ENCODE assay signal across 34 cellular contexts in the genomic region with DNA sequence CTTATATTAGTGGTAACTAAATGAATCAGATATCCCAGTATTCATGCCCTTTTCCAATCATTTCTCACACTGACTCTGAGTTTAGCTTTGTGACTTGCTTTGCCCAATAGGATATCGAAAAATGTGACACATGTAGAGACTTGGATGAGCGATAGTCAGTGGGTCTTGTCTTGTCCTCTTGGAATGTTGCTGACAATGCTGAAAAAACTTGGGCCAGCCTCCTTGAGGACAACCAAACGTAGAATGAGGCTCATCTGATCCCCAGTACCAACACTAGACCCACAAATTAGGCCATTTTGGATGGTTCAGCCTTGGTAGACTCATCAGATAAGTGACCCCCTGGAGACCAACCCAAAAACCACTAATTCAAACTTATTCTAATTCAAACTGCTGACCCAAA.
DNase-seq lines count a peak whose midpoint lies in the region; ATAC-seq, FAIRE-seq and TF ChIP-seq lines count a peak whose summit lies in the region.
"Had no signal": no experiment of that assay in that cellular context is flagged by ENCODE, and none has a peak within 500 bp of the region (broad histone marks: within the 10 kb centered on the region; RNA-seq: fewer than 3 reads in every experiment).

No MANE protein-coding gene starts in this region.

- TF ChIP-seq CTCF in HepG2 (CRISPR knock-in tag; IDR thresholded peaks at IDR 0.05), result no peak
- TF ChIP-seq CTCF in right lobe of liver (IDR thresholded peaks at IDR 0.05), result no peak
- no peak for TF ChIP-seq CTCF in A549 (IDR thresholded peaks at IDR 0.05)
- TF ChIP-seq CTCF in GM12878 (IDR thresholded peaks at IDR 0.05 in 2 of 3, conservative IDR thresholded peaks at IDR 0.05 in 1 of 3; ENCODE audit: control insufficient read depth in 2 of 3, extremely low read depth in 1 of 3, insufficient read depth in 1 of 3, low read depth in 3 of 3, low read length in 3 of 3), result no peak
- TF ChIP-seq CTCF in K562 (IDR thresholded peaks at IDR 0.05 in 2 of 3, conservative IDR thresholded peaks at IDR 0.05 in 1 of 3; ENCODE audit: insufficient read depth in 2 of 3, low read depth in 1 of 3, low read length in 3 of 3), result no peak
- TF ChIP-seq CTCF in OCI-LY7 (conservative IDR thresholded peaks at IDR 0.05; ENCODE audit: low read length), result no peak
- no peak for TF ChIP-seq CTCF in gastroesophageal sphincter (IDR thresholded peaks at IDR 0.05)

- H2AFZ ChIP-seq in HepG2 (ENCODE audit: low read length) (no peak overlapping the region), GM12878 (ENCODE audit: control insufficient read depth, low read depth, low read length) (no peak overlapping the region), K562 (ENCODE audit: low read depth, low read length) (no peak overlapping the region), OCI-LY7 (ENCODE audit: low read length) (no peak overlapping the region)

- H3K9ac ChIP-seq in HepG2 (ENCODE audit: insufficient read depth, low read depth, low read length), result no peak overlapping the region
- no peak overlapping the region for H3K9ac ChIP-seq in GM12878 (ENCODE audit: control insufficient read depth, insufficient read depth, low read length)
- no peak overlapping the region for H3K9ac ChIP-seq in K562 (ENCODE audit: insufficient read depth in 1 of 2, low read depth in 2 of 2, low read length in 2 of 2)
- H3K9ac ChIP-seq: BLaER1; BLaER1 treated with 17β-estradiol and CSF1 and Interleukin-3, amounts not matched to agents 10 nM and 100 nM had no signal

- H3K4me1 ChIP-seq in HepG2 (ENCODE audit: insufficient read depth, low read length), result no peaks in the 10 kb centered on the region
- no peaks in the 10 kb centered on the region for H3K4me1 ChIP-seq in right lobe of liver
- H3K4me1 ChIP-seq in A549, result 0 out of 3 replicates have a peak, but pooled peaks cover 3% of the 10 kb centered on the region
- no peaks in the 10 kb centered on the region for H3K4me1 ChIP-seq in GM12878 (ENCODE audit: control insufficient read depth, insufficient read depth, low read length)
- H3K4me1 ChIP-seq in K562 (replicated peaks in 1 of 2; ENCODE audit: control insufficient read depth in 2 of 2, insufficient read depth in 2 of 2, low read length in 2 of 2), result no peaks in the 10 kb centered on the region
- no peaks in the 10 kb centered on the region for H3K4me1 ChIP-seq in OCI-LY7 (ENCODE audit: insufficient read depth, low read length, poor library complexity, severe bottlenecking)
- no peaks in the 10 kb centered on the region for H3K4me1 ChIP-seq in gastroesophageal sphincter
- H3K4me1 ChIP-seq: BE2C; BLaER1; BLaER1 treated with 17β-estradiol and CSF1 and Interleukin-3, amounts not matched to agents 10 nM and 100 nM; Caco-2 had no signal

- no peak for ATAC-seq in HepG2
- ATAC-seq in right lobe of liver, result no peak
- ATAC-seq in A549, result no peak
- no peak; the same call in 2 of the 3 replicates for ATAC-seq in GM12878
- no peak for ATAC-seq in K562
- no peak for ATAC-seq in gastroesophageal sphincter
- ATAC-seq: CD8-positive, alpha-beta T cell had no signal

- H3K4me2 ChIP-seq in HepG2 (ENCODE audit: low read depth, low read length), result no peak overlapping the region
- H3K4me2 ChIP-seq in A549, result no peak overlapping the region
- no peak overlapping the region for H3K4me2 ChIP-seq in GM12878 (ENCODE audit: control insufficient read depth, insufficient read depth)
- no peak overlapping the region for H3K4me2 ChIP-seq in K562 (ENCODE audit: insufficient read depth, low read length)
- no peak overlapping the region for H3K4me2 ChIP-seq in OCI-LY7 (ENCODE audit: low read length)
- H3K4me2 ChIP-seq: BLaER1; BLaER1 treated with 17β-estradiol and CSF1 and Interleukin-3, amounts not matched to agents 10 nM and 100 nM had no signal

- POLR2A ChIA-PET in HepG2 (lab: Yijun Ruan, JAX), result no interaction called here
- POLR2A ChIA-PET in A549 (lab: Yijun Ruan, JAX), result no interaction called here
- POLR2A ChIA-PET in GM12878 (lab: Charles Lee), result interaction anchor here (0.6 kb wide), 1 partner anchor 238 kb away, joined by 4 read pairs; no protein-coding TSS in a partner anchor
- POLR2A ChIA-PET in K562 (lab: Yijun Ruan, JAX), result no interaction called here
- POLR2A ChIA-PET in OCI-LY7 (lab: Charles Lee), result no interaction called here

- in situ Hi-C loops in HepG2 (cut with HindIII; ENCODE audit: extremely low pct_ligation_motif_present, low pct_unique_long_range_greater_than_20kb), result no loop called here
- in situ Hi-C loops in GM12878 (cut with MboI), result no loop called here
- in situ Hi-C loops in K562 (cut with MboI), result no loop called here

- CTCF ChIA-PET in HepG2 (lab: Yijun Ruan, JAX; ENCODE audit: low intra/inter-chr PET ratio, low total read pairs), result no interaction called here
- CTCF ChIA-PET in A549 (lab: Yijun Ruan, JAX), result no interaction called here
- CTCF ChIA-PET in GM12878 (lab: Yijun Ruan, JAX), result interaction anchor here (0.9 to 1.2 kb wide), 5 partner anchors 16 to 268 kb away, joined by 3 to 5 read pairs (median 4); no protein-coding TSS in a partner anchor
- CTCF ChIA-PET in K562 (lab: Yijun Ruan, JAX; ENCODE audit: low intra/inter-chr PET ratio), result no interaction called here
- CTCF ChIA-PET in OCI-LY7 (lab: Charles Lee; ENCODE audit: unreplicated experiment), result no interaction called here

- RAD21 ChIA-PET in GM12878 (lab: Charles Lee; ENCODE audit: unreplicated experiment), result interaction anchor here (0.7 to 1.1 kb wide), 2 partner anchors 10 to 38 kb away, joined by 3 read pairs; no protein-coding TSS in a partner anchor

- no peaks in the 10 kb centered on the region for H3K9me2 ChIP-seq in OCI-LY7 (ENCODE audit: insufficient read depth, low read length)

- H3K79me2 ChIP-seq in HepG2 (ENCODE audit: insufficient read depth, low read length), result no peaks in the 10 kb centered on the region
- H3K79me2 ChIP-seq in GM12878 (ENCODE audit: control insufficient read depth, insufficient read depth, low read length), result no peaks in the 10 kb centered on the region
- no peaks in the 10 kb centered on the region for H3K79me2 ChIP-seq in K562 (ENCODE audit: control insufficient read depth, insufficient read depth, low read length)
- H3K79me2 ChIP-seq in OCI-LY7 (ENCODE audit: insufficient read depth, low read depth, low read length), result no peaks in the 10 kb centered on the region

- H4K20me1 ChIP-seq in HepG2 (ENCODE audit: insufficient read depth, low read length) (no peaks in the 10 kb centered on the region), GM12878 (ENCODE audit: control insufficient read depth, insufficient read depth) (no peaks in the 10 kb centered on the region), K562 (replicated peaks; ENCODE audit: control insufficient read depth, insufficient read depth, low read length) (no peaks in the 10 kb centered on the region), OCI-LY7 (ENCODE audit: insufficient read depth, low read length) (no peaks in the 10 kb centered on the region)
- H4K20me1 ChIP-seq: BLaER1; BLaER1 treated with 17β-estradiol and CSF1 and Interleukin-3, amounts not matched to agents 10 nM and 100 nM had no signal

- H3K4me3 ChIP-seq in HepG2 (replicated peaks in 1 of 3; ENCODE audit: insufficient read depth in 1 of 3, low read depth in 2 of 3, low read length in 3 of 3) (no peak overlapping the region), right lobe of liver (no peak overlapping the region), A549 (no peak overlapping the region), GM12878 (no peak overlapping the region), K562 (no peak overlapping the region), OCI-LY7 (ENCODE audit: low read depth, low read length, poor library complexity, severe bottlenecking) (no peak overlapping the region), gastroesophageal sphincter (no peak overlapping the region)
- H3K4me3 ChIP-seq: BLaER1; BLaER1 treated with 17β-estradiol and CSF1 and Interleukin-3, amounts not matched to agents 10 nM and 100 nM had no signal

- no TSS peak for BruUV-seq in HepG2 (replicated peaks; lab: Mats Ljungman, UMichigan)
- BruUV-seq in GM12878 (replicated peaks; lab: Mats Ljungman, UMichigan), result no TSS peak
- BruUV-seq in K562 (replicated peaks; lab: Mats Ljungman, UMichigan), result no TSS peak
- no TSS peak for BruUV-seq in OCI-LY7 (replicated peaks; lab: Mats Ljungman, UMichigan)

- no peak for TF ChIP-seq EP300 in HepG2 (IDR thresholded peaks at IDR 0.05; ENCODE audit: low read depth in 2 of 2, low read length in 2 of 2)
- no peak for TF ChIP-seq EP300 in HepG2 (CRISPR knock-in tag; IDR thresholded peaks at IDR 0.05; ENCODE audit: borderline replicate concordance)
- TF ChIP-seq EP300 in A549 (IDR thresholded peaks at IDR 0.05), result no peak
- no peak for TF ChIP-seq EP300 in GM12878 (IDR thresholded peaks at IDR 0.05; ENCODE audit: borderline replicate concordance in 1 of 2, control insufficient read depth in 1 of 2, low read depth in 2 of 2, low read length in 2 of 2)
- no peak for TF ChIP-seq EP300 in K562 (IDR thresholded peaks at IDR 0.05; ENCODE audit: low read length)
- TF ChIP-seq EP300 in gastroesophageal sphincter (IDR thresholded peaks at IDR 0.05), result no peak

- FAIRE-seq in HepG2 (lab: Jason Lieb, UNC), result no peak
- FAIRE-seq in A549 (lab: Jason Lieb, UNC), result no peak
- FAIRE-seq in GM12878 (lab: Jason Lieb, UNC), result no peak
- no peak for FAIRE-seq in K562 (lab: Jason Lieb, UNC)
- FAIRE-seq: A204.1, D721Med had no signal

- H3K9me3 ChIP-seq in HepG2 (ENCODE audit: low read length) (no peaks in the 10 kb centered on the region), right lobe of liver (no peaks in the 10 kb centered on the region), A549 (no peaks in the 10 kb centered on the region), GM12878 (replicated peaks; ENCODE audit: control insufficient read depth, insufficient read depth, low read length) (no peaks in the 10 kb centered on the region; the same call in 2 of the 3 replicates), K562 (replicated peaks; ENCODE audit: control insufficient read depth, insufficient read depth, low read depth, low read length) (no peaks in the 10 kb centered on the region), OCI-LY7 (ENCODE audit: low read length) (no peaks in the 10 kb centered on the region), gastroesophageal sphincter (no peaks in the 10 kb centered on the region)
- H3K9me3 ChIP-seq: BE2C; BLaER1; BLaER1 treated with 17β-estradiol and CSF1 and Interleukin-3, amounts not matched to agents 10 nM and 100 nM; Caco-2 had no signal

- no peak for TF ChIP-seq RAD21 in HepG2 (CRISPR knock-in tag; IDR thresholded peaks at IDR 0.05)
- no peak for TF ChIP-seq RAD21 in A549 (conservative IDR thresholded peaks at IDR 0.05 in 1 of 2, IDR thresholded peaks at IDR 0.05 in 1 of 2)
- no peak for TF ChIP-seq RAD21 in GM12878 (IDR thresholded peaks at IDR 0.05; ENCODE audit: insufficient read depth, low read depth, low read length)
- no peak for TF ChIP-seq RAD21 in K562 (CRISPR knock-in tag; conservative IDR thresholded peaks at IDR 0.05 in 1 of 2, IDR thresholded peaks at IDR 0.05 in 1 of 2)

- intact Hi-C loops in HepG2 (cut with micrococcal nuclease; ENCODE audit: unreplicated experiment) (no loop called here), right lobe of liver (cut with DNase I) (no loop called here), GM12878 (cut with micrococcal nuclease; ENCODE audit: unreplicated experiment) (loop anchor here (2.0 kb wide), 2 partner anchors 38 to 94 kb away; no protein-coding TSS in a partner anchor), K562 (cut with micrococcal nuclease) (no loop called here), OCI-LY7 (cut with micrococcal nuclease; ENCODE audit: unreplicated experiment) (no loop called here)

- no peak for TF ChIP-seq POLR2A in HepG2 (IDR thresholded peaks at IDR 0.05; ENCODE audit: insufficient read depth in 1 of 2, low read depth in 2 of 2, low read length in 2 of 2)
- TF ChIP-seq POLR2A in right lobe of liver (IDR thresholded peaks at IDR 0.05), result no peak
- no peak for TF ChIP-seq POLR2A in A549 (IDR thresholded peaks at IDR 0.05; ENCODE audit: low read length)
- no peak for TF ChIP-seq POLR2A in GM12878 (IDR thresholded peaks at IDR 0.05; ENCODE audit: low read depth, low read length)
- no peak for TF ChIP-seq POLR2A in K562 (conservative IDR thresholded peaks at IDR 0.05)
- no peak for TF ChIP-seq POLR2A in gastroesophageal sphincter (IDR thresholded peaks at IDR 0.05)

- SMC1A ChIA-PET in GM12878 (lab: Charles Lee; ENCODE audit: uncharacterized antibody, unreplicated experiment), result interaction anchor here (0.9 to 1.5 kb wide), 2 partner anchors 26 to 32 kb away, joined by 3 to 4 read pairs; no protein-coding TSS in a partner anchor

- H3K36me3 ChIP-seq in HepG2 (replicated peaks in 1 of 2; ENCODE audit: control insufficient read depth in 1 of 2, insufficient read depth in 2 of 2, low read length in 2 of 2), result no peaks in the 10 kb centered on the region
- H3K36me3 ChIP-seq in right lobe of liver, result no peaks in the 10 kb centered on the region
- no peaks in the 10 kb centered on the region for H3K36me3 ChIP-seq in GM12878 (ENCODE audit: control insufficient read depth in 2 of 2, insufficient read depth in 2 of 2, low read length in 1 of 2)
- no peaks in the 10 kb centered on the region for H3K36me3 ChIP-seq in K562 (ENCODE audit: control insufficient read depth, insufficient read depth, low read length)
- H3K36me3 ChIP-seq in OCI-LY7 (ENCODE audit: insufficient read depth, low read length), result no peaks in the 10 kb centered on the region
- H3K36me3 ChIP-seq in gastroesophageal sphincter, result no peaks in the 10 kb centered on the region
- H3K36me3 ChIP-seq: BE2C; BLaER1; BLaER1 treated with 17β-estradiol and CSF1 and Interleukin-3, amounts not matched to agents 10 nM and 100 nM had no signal

- H3K9me1 ChIP-seq in K562 (ENCODE audit: control insufficient read depth, insufficient read depth, low read length), result no peaks in the 10 kb centered on the region

- 19% methylated on average over 2 of the region's 3 CpGs for WGBS in HepG2 (ENCODE audit: low lambda C conversion rate)
- WGBS in right lobe of liver (ENCODE audit: insufficient coverage, low coverage, low lambda C conversion rate, missing lambda C conversion rate), result 81% methylated on average over 3 of the region's 3 CpGs
- 52% methylated on average over 3 of the region's 3 CpGs for WGBS in A549 (ENCODE audit: missing lambda C conversion rate)
- WGBS in GM12878 (ENCODE audit: insufficient coverage, insufficient replicate concordance, low lambda C conversion rate, missing lambda C conversion rate), result 27% methylated on average over 3 of the region's 3 CpGs
- WGBS in K562 (ENCODE audit: insufficient coverage, low coverage, missing lambda C conversion rate), result 0% methylated on average over 3 of the region's 3 CpGs
- 80 to 82% methylated on average over 3 of the region's 3 CpGs for WGBS in gastroesophageal sphincter (ENCODE audit: low coverage in 1 of 2), 2 donors

- DNase-seq in HepG2 (ENCODE audit: low spot score), result no peak
- DNase-seq in right lobe of liver, result no peak
- no peak for DNase-seq in A549 (ENCODE audit: low read depth in 1 of 2, low spot score in 1 of 2)
- DNase-seq in GM12878 (ENCODE audit: low read depth, low spot score), result no peak
- no peak for DNase-seq in K562 (ENCODE audit: extremely low read depth in 1 of 4, low spot score in 3 of 4)
- DNase-seq in OCI-LY7 (ENCODE audit: low spot score), result no peak
- DNase-seq in NCI-H1417 (lab: John Stamatoyannopoulos, UW), result no peak
- DNase-seq: 8988T; ACHN; AML-193; BE2C; C1 segment of cervical spinal cord; Caco-2; Calu3; CD4-positive, alpha-beta memory T cell; CD4-positive, alpha-beta T cell; CD4-positive, CD25-positive, alpha-beta regulatory T cell; CD8-positive, alpha-beta memory T cell; CD8-positive, alpha-beta T cell; COR-L47; DMS 273 treated with DMSO at 0.1 percent for 48 hours; DMS153; DMS53; DMS79; DMS79 treated with DMSO at 0.1 percent for 48 hours; DND-41; EL had no signal

- H3K27me3 ChIP-seq in HepG2 (ENCODE audit: control insufficient read depth in 1 of 2, insufficient read depth in 2 of 2, low read length in 2 of 2) (no peaks in the 10 kb centered on the region), right lobe of liver (no peaks in the 10 kb centered on the region), GM12878 (replicated peaks in 1 of 2; ENCODE audit: control insufficient read depth in 2 of 2, insufficient read depth in 2 of 2, low read length in 1 of 2) (no peaks in the 10 kb centered on the region; a peak in 2 of 4 replicates), K562 (ENCODE audit: control insufficient read depth in 2 of 2, insufficient read depth in 2 of 2, low read length in 2 of 2) (no peaks in the 10 kb centered on the region), gastroesophageal sphincter (no peaks in the 10 kb centered on the region)
- H3K27me3 ChIP-seq: BE2C; BLaER1; BLaER1 treated with 17β-estradiol and CSF1 and Interleukin-3, amounts not matched to agents 10 nM and 100 nM had no signal

- H3K27ac ChIP-seq in HepG2 (ENCODE audit: extremely low read length, insufficient read depth, low read length), result no peak overlapping the region
- no peak overlapping the region for H3K27ac ChIP-seq in right lobe of liver
- no peak overlapping the region for H3K27ac ChIP-seq in A549
- no peak overlapping the region for H3K27ac ChIP-seq in GM12878 (ENCODE audit: control insufficient read depth, insufficient read depth)
- no peak overlapping the region for H3K27ac ChIP-seq in K562 (ENCODE audit: extremely low read depth, low read depth, low read length)
- no peak overlapping the region for H3K27ac ChIP-seq in OCI-LY7 (ENCODE audit: low read depth, low read length, poor library complexity, severe bottlenecking)
- no peak overlapping the region for H3K27ac ChIP-seq in gastroesophageal sphincter
- H3K27ac ChIP-seq: 22Rv1; BLaER1; BLaER1 treated with 17β-estradiol and CSF1 and Interleukin-3, amounts not matched to agents 10 nM and 100 nM; C4-2B had no signal
